In the genomic region with DNA sequence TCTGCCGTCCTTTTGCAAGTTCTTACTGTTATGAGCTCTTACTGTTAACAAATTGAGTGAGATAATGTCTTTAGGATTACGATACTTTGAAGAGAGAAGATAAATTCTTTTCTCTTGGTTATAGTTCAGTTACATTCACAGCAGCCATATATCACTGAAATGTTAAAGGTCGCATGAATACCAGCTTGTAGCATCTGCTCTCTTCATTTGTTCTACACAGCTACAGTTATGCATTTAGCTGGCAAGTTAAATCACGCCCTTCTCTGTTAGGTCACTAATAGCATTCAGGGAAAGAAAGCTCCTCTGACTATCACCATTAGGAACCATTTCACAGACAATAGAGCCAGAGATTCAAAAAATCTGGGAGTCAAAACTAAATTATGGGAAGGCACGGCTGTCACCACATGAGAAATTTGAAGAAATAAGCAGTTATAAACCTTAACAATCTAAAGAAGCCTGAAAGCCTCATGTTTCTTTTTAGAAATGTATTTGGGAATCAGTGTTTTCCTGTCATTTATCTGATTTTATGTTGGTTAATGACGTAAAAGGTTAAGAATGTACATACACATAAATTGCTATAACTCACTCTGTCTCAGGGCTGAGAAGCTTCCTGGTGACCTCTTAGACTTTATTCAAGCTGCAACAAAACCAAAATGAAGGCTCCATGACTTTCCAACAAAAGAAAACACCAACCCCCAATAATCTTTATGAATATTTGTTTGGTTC, we compare ENCODE assay signal across 2 cellular contexts.
TF ChIP-seq lines count a peak whose summit lies in the region.

No MANE protein-coding gene starts in this region.

TF ChIP-seq in SK-N-SH, 30 proteins besides CTCF, POLR2A, EP300 and RAD21:
- TF ChIP-seq PBX3 (IDR thresholded peaks at IDR 0.05) (no peak), RFX5 (IDR thresholded peaks at IDR 0.05; ENCODE audit: low read length) (no peak), GABPA (IDR thresholded peaks at IDR 0.05; ENCODE audit: low read depth) (no peak), ELF1 (IDR thresholded peaks at IDR 0.05) (no peak), MEF2A (IDR thresholded peaks at IDR 0.05; ENCODE audit: borderline replicate concordance, low read depth) (no peak), SMC3 (IDR thresholded peaks at IDR 0.05; ENCODE audit: low read depth, low read length) (no peak), TAF1 (IDR thresholded peaks at IDR 0.05; ENCODE audit: borderline replicate concordance, low read depth, low read length) (no peak), SIN3A (IDR thresholded peaks at IDR 0.05; ENCODE audit: borderline replicate concordance, low read depth, low read length) (no peak), USF1 (IDR thresholded peaks at IDR 0.05; ENCODE audit: borderline replicate concordance, low read depth) (no peak), YY1 (IDR thresholded peaks at IDR 0.05; ENCODE audit: low read depth) (no peak), RCOR1 (IDR thresholded peaks at IDR 0.05; ENCODE audit: low read length) (no peak), RXRA (IDR thresholded peaks at IDR 0.05; ENCODE audit: borderline replicate concordance, low read depth) (no peak), CHD2 (IDR thresholded peaks at IDR 0.05; ENCODE audit: low read length, partially characterized antibody) (no peak)
- TF ChIP-seq, protein P1, sequence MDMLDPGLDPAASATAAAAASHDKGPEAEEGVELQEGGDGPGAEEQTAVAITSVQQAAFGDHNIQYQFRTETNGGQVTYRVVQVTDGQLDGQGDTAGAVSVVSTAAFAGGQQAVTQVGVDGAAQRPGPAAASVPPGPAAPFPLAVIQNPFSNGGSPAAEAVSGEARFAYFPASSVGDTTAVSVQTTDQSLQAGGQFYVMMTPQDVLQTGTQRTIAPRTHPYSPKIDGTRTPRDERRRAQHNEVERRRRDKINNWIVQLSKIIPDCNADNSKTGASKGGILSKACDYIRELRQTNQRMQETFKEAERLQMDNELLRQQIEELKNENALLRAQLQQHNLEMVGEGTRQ (IDR thresholded peaks at IDR 0.05; ENCODE audit: borderline replicate concordance, low read depth, low read length): no peak
- TF ChIP-seq, protein P2, sequence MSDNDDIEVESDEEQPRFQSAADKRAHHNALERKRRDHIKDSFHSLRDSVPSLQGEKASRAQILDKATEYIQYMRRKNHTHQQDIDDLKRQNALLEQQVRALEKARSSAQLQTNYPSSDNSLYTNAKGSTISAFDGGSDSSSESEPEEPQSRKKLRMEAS (IDR thresholded peaks at IDR 0.05; ENCODE audit: low read depth): no peak

TF ChIP-seq in SK-N-SH treated with all-trans-retinoic acid at 6 μM for 48 hours, 23 proteins besides CTCF, POLR2A, EP300 and RAD21:
- TF ChIP-seq PATZ1 (CRISPR knock-in tag; IDR thresholded peaks at IDR 0.05; ENCODE audit: borderline replicate concordance): no peak
- TF ChIP-seq ZNF565 (CRISPR knock-in tag; conservative IDR thresholded peaks at IDR 0.05; ENCODE audit: low read depth): no peak
- TF ChIP-seq ZC3H10 (CRISPR knock-in tag; IDR thresholded peaks at IDR 0.05): no peak
- TF ChIP-seq CSDC2 (CRISPR knock-in tag; IDR thresholded peaks at IDR 0.05): no peak
- TF ChIP-seq GLIS3 (CRISPR knock-in tag; IDR thresholded peaks at IDR 0.05): no peak
- TF ChIP-seq BACH2 (CRISPR knock-in tag; IDR thresholded peaks at IDR 0.05; ENCODE audit: borderline replicate concordance): no peak
- no peak for TF ChIP-seq ZFP3 (CRISPR knock-in tag; IDR thresholded peaks at IDR 0.05)
- no peak for TF ChIP-seq OSR1 (CRISPR knock-in tag; IDR thresholded peaks at IDR 0.05)
- TF ChIP-seq ZFP30 (CRISPR knock-in tag; IDR thresholded peaks at IDR 0.05): no peak
- no peak for TF ChIP-seq ZNF8 (CRISPR knock-in tag; IDR thresholded peaks at IDR 0.05)
- no peak for TF ChIP-seq ISL1 (CRISPR knock-in tag; IDR thresholded peaks at IDR 0.05)
- TF ChIP-seq TSHZ2 (CRISPR knock-in tag; IDR thresholded peaks at IDR 0.05): no peak
- TF ChIP-seq, protein P3, sequence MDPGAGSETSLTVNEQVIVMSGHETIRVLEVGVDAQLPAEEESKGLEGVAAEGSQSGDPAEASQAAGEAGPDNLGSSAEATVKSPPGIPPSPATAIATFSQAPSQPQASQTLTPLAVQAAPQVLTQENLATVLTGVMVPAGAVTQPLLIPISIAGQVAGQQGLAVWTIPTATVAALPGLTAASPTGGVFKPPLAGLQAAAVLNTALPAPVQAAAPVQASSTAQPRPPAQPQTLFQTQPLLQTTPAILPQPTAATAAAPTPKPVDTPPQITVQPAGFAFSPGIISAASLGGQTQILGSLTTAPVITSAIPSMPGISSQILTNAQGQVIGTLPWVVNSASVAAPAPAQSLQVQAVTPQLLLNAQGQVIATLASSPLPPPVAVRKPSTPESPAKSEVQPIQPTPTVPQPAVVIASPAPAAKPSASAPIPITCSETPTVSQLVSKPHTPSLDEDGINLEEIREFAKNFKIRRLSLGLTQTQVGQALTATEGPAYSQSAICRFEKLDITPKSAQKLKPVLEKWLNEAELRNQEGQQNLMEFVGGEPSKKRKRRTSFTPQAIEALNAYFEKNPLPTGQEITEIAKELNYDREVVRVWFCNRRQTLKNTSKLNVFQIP (CRISPR knock-in tag; IDR thresholded peaks at IDR 0.05; ENCODE audit: borderline replicate concordance, low read depth): no peak
- no peak for TF ChIP-seq ESRRG (CRISPR knock-in tag; IDR thresholded peaks at IDR 0.05)
- no peak for TF ChIP-seq PPARA (CRISPR knock-in tag; IDR thresholded peaks at IDR 0.05; ENCODE audit: borderline replicate concordance)
- TF ChIP-seq, protein P4, sequence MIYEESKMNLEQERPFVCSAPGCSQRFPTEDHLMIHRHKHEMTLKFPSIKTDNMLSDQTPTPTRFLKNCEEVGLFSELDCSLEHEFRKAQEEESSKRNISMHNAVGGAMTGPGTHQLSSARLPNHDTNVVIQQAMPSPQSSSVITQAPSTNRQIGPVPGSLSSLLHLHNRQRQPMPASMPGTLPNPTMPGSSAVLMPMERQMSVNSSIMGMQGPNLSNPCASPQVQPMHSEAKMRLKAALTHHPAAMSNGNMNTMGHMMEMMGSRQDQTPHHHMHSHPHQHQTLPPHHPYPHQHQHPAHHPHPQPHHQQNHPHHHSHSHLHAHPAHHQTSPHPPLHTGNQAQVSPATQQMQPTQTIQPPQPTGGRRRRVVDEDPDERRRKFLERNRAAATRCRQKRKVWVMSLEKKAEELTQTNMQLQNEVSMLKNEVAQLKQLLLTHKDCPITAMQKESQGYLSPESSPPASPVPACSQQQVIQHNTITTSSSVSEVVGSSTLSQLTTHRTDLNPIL (CRISPR knock-in tag; IDR thresholded peaks at IDR 0.05; ENCODE audit: low read depth): no peak
TF ChIP-seq in SK-N-SH treated with all-trans-retinoic acid at 6 μM for 48 hours: peak in this region for 0.
